8 cellular contexts compared by ENCODE assay signal in the genomic region with DNA sequence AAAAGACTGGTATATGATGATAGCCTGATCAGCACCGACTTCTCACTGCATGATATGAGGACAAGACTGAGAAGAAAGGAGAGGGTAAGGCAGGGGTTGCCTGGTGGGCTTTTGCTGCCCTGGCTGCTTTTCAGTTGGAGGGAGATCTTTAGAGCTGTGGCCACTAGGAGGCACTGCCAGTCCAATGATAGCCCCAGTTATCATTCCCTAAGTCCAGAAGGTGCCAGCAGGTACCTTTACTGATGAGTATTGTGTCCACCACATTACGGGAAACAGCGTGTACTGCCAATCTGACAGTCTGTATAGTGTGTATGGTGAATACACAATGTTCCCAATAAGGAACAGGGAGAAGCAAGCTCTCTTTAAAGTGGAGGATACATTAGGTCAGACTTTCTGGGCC. TPM values are rescaled to one million over a fixed set of nuclear protein-coding genes. Genes with fewer than 3 reads are reported as not detected.
DNase-seq lines count a peak whose midpoint lies in the region; ATAC-seq, FAIRE-seq and TF ChIP-seq lines count a peak whose summit lies in the region.

No MANE protein-coding gene starts in this region.

- no peak for FAIRE-seq in frontal cortex (lab: Jason Lieb, UNC)

- no TSS peak for BruUV-seq in A673 (replicated peaks; lab: Mats Ljungman, UMichigan)

- no peak overlapping the region for H3K4me3 Mint-ChIP-seq in activated naive CD8-positive, alpha-beta T cell treated with anti-CD3 and anti-CD28 coated beads, Interleukin-2, amount 50 U/mL, for 24 hours

- H3K9me3 ChIP-seq in A673 (ENCODE audit: low read depth, low read length, poor library complexity, severe bottlenecking) (no peaks in the 10 kb centered on the region), lower lobe of right lung (no peaks in the 10 kb centered on the region)

- TF ChIP-seq CTCF in A673 (conservative IDR thresholded peaks at IDR 0.05; ENCODE audit: low read depth, low read length): peak; percentile 75
- peak; percentile 77 for TF ChIP-seq CTCF in GM12873 (IDR thresholded peaks at IDR 0.05; ENCODE audit: insufficient read depth, low read depth, low read length, missing control alignments)
- peak; percentile 45 for TF ChIP-seq CTCF in lower lobe of right lung (IDR thresholded peaks at IDR 0.05)

- H3K9me3 Mint-ChIP-seq in activated naive CD8-positive, alpha-beta T cell treated with anti-CD3 and anti-CD28 coated beads, Interleukin-2, amount 50 U/mL, for 24 hours: no peaks in the 10 kb centered on the region

- H3K27ac ChIP-seq in A673 (ENCODE audit: low read depth, low read length, poor library complexity, severe bottlenecking): no peak overlapping the region
- H3K27ac ChIP-seq in lower lobe of right lung: no peak overlapping the region

- DNase-seq in A673 (ENCODE audit: low spot score) (peak; percentile 58), NCI-H1092 (lab: John Stamatoyannopoulos, UW) (peak; percentile 46), lower lobe of right lung (no peak), frontal cortex (ENCODE audit: low spot score in 2 of 2) (no peak)
- DNase-seq in activated naive CD8-positive, alpha-beta T cell treated with anti-CD3 and anti-CD28 coated beads, Interleukin-2, amount 50 U/mL, for 24 hours: peak; percentile 23
- no peak for DNase-seq in activated CD4-positive, alpha-beta T cell treated with anti-CD3 and anti-CD28 coated beads, Interleukin-2, amount 50 U/mL, for 1 hour

- intact Hi-C loops in A673 (cut with micrococcal nuclease; ENCODE audit: unreplicated experiment): loop anchor here (2.0 to 5.0 kb wide), 3 partner anchors 56 to 285 kb away; no protein-coding TSS in a partner anchor
- intact Hi-C loops in lower lobe of right lung (cut with DNase I): no loop called here

- peaks cover 17% of the 10 kb centered on the region for H3K27me3 ChIP-seq in A673 (replicated peaks; ENCODE audit: insufficient read depth, low read depth, low read length, poor library complexity)
- H3K27me3 ChIP-seq in lower lobe of right lung (ENCODE audit: low read depth): peaks cover 31% of the 10 kb centered on the region

- H3K27me3 Mint-ChIP-seq in activated naive CD8-positive, alpha-beta T cell treated with anti-CD3 and anti-CD28 coated beads, Interleukin-2, amount 50 U/mL, for 24 hours: peaks cover 37% of the 10 kb centered on the region

- H3K36me3 Mint-ChIP-seq in activated naive CD8-positive, alpha-beta T cell treated with anti-CD3 and anti-CD28 coated beads, Interleukin-2, amount 50 U/mL, for 24 hours (ENCODE audit: low read depth): no peaks in the 10 kb centered on the region

- no peak for ATAC-seq in activated naive CD8-positive, alpha-beta T cell treated with anti-CD3 and anti-CD28 coated beads, Interleukin-2, amount 50 U/mL, for 24 hours
- ATAC-seq in lower lobe of right lung (peak; percentile 34 to 59), HG03097 (IDR thresholded peaks at IDR 0.05; ENCODE audit: low FRiP score, unreplicated experiment) (no peak)

- H3K36me3 ChIP-seq in A673 (ENCODE audit: insufficient read depth, low read length, poor library complexity, severe bottlenecking) (no peaks in the 10 kb centered on the region), lower lobe of right lung (no peaks in the 10 kb centered on the region)

- H3K4me1 Mint-ChIP-seq in activated naive CD8-positive, alpha-beta T cell treated with anti-CD3 and anti-CD28 coated beads, Interleukin-2, amount 50 U/mL, for 24 hours: peaks cover 4% of the 10 kb centered on the region

- no peak overlapping the region for H3K27ac Mint-ChIP-seq in activated naive CD8-positive, alpha-beta T cell treated with anti-CD3 and anti-CD28 coated beads, Interleukin-2, amount 50 U/mL, for 24 hours

- H3K4me1 ChIP-seq in A673 (ENCODE audit: insufficient read depth, low read length, poor library complexity, severe bottlenecking) (peaks cover 6% of the 10 kb centered on the region), lower lobe of right lung (no peaks in the 10 kb centered on the region)

- POLR2A ChIA-PET in A673 (lab: Charles Lee; ENCODE audit: low non-redundant PET): no interaction called here

- CTCF ChIA-PET in A673 (lab: Charles Lee): interaction anchor here (1.4 to 2.1 kb wide), 2 partner anchors 56 to 265 kb away, joined by 9 to 15 read pairs; no protein-coding TSS in a partner anchor

- H3K4me3 ChIP-seq in A673 (ENCODE audit: low read depth, low read length, poor library complexity, severe bottlenecking) (no peak overlapping the region), lower lobe of right lung (no peak overlapping the region)

RNA-seq across cellular contexts. Expression of a gene that starts 55.8 kb away (rescaled TPM):
- total RNA-seq in A673 (2021) (0.47 TPM in 1 of 2 replicates, not detected in the other), lower lobe of right lung (1.0 TPM), frontal cortex (2.0 TPM)

Comparison
In these comparisons a context has a peak if more than half of its experiments do, and no peak if none do; other contexts are left out.
1. DNase-seq: peak in A673 (single experiment), NCI-H1092 (single experiment) and activated naive CD8-positive, alpha-beta T cell treated with anti-CD3 and anti-CD28 coated beads, Interleukin-2, amount 50 U/mL, for 24 hours (single experiment); none in lower lobe of right lung (single experiment), frontal cortex (0 of 2) and activated CD4-positive, alpha-beta T cell treated with anti-CD3 and anti-CD28 coated beads, Interleukin-2, amount 50 U/mL, for 1 hour (single experiment).
2. ATAC-seq: peak in lower lobe of right lung (2 of 2); none in activated naive CD8-positive, alpha-beta T cell treated with anti-CD3 and anti-CD28 coated beads, Interleukin-2, amount 50 U/mL, for 24 hours (single experiment) and HG03097 (single experiment).
3. Peak in every context shown above with its lines, with median percentiles within 50 percentile points of each other: CTCF ChIP-seq.